10 cellular contexts compared by ENCODE assay signal in the genomic region with DNA sequence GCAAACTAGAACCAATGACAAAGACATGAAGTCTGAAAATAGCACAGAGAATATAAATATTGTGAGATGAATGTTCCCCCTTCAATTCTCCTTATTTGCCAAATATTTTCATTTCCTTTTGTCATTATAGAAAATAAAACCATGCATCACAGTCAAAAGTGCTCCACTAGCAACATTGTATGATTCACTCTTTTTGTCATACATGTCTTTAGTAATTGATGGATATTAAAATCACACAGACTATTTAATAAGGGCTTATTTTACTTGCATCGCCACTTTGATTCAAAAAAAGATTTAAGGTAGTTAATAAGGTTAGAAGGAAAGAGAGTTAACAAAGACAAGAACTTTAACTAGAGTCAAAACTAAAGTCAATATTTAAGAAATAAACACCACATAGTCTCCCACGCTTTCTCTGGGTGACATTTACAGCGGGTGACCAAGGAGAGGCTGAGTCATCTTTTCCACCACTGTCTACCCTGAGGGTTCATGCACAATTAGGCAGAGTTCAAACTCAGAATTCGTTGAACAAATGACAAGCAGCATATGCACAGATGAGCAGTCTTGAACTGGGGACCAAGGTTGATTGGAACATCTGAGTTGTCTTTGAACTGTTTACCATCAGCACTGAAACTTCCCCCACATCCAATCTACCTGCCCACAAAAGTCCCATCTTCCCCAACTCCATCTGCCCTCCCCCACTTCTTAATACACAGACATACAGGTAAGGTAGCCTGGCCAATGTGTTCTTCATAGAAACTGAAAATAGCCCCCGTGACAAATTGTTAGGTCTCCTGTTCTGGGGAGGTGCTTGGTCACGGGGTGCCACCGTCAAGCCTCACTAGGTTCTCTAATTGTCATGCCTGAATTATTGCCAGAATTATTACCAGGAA. TPM values are rescaled to one million over a fixed set of nuclear protein-coding genes. Genes with fewer than 3 reads are reported as not detected.
DNase-seq lines count a peak whose midpoint lies in the region; ATAC-seq, FAIRE-seq and TF ChIP-seq lines count a peak whose summit lies in the region.
"Had no signal": no experiment of that assay in that cellular context is flagged by ENCODE, and none has a peak within 500 bp of the region (broad histone marks: within the 10 kb centered on the region; RNA-seq: fewer than 3 reads in every experiment).

No MANE protein-coding gene starts in this region.

- ATAC-seq in GM18861 (IDR thresholded peaks at IDR 0.05; ENCODE audit: unreplicated experiment) (peak; percentile 98), HG02623 (IDR thresholded peaks at IDR 0.05; ENCODE audit: unreplicated experiment) (peak; percentile 96), HepG2 (no peak)

- no peak overlapping the region for H3K4me3 ChIP-seq in HepG2 (replicated peaks in 1 of 3; ENCODE audit: insufficient read depth in 1 of 3, low read depth in 2 of 3, low read length in 3 of 3)
- H3K4me3 ChIP-seq in HAP-1 = no peak overlapping the region

- H2AFZ ChIP-seq in HepG2 (ENCODE audit: low read length) = no peak overlapping the region

- H3K36me3 ChIP-seq in HepG2 (replicated peaks in 1 of 2; ENCODE audit: control insufficient read depth in 1 of 2, insufficient read depth in 2 of 2, low read length in 2 of 2) (no peaks in the 10 kb centered on the region), HAP-1 (replicated peaks) (no peaks in the 10 kb centered on the region)

- BruUV-seq in HepG2 (replicated peaks; lab: Mats Ljungman, UMichigan) = no TSS peak

- in situ Hi-C loops in HepG2 (cut with HindIII; ENCODE audit: extremely low pct_ligation_motif_present, low pct_unique_long_range_greater_than_20kb) (no loop called here), HAP-1 (cut with MboI; ENCODE audit: low sequenced_read_pairs) (no loop called here)

- no peak overlapping the region for H3K9ac ChIP-seq in HepG2 (ENCODE audit: insufficient read depth, low read depth, low read length)

- H3K27ac ChIP-seq in HepG2 (ENCODE audit: extremely low read length, insufficient read depth, low read length) = no peak overlapping the region

- FAIRE-seq in HepG2 (lab: Jason Lieb, UNC) = no peak
- FAIRE-seq: endothelial cell of umbilical vein had no signal

- intact Hi-C loops in HepG2 (cut with micrococcal nuclease; ENCODE audit: unreplicated experiment) = no loop called here

- no peak for TF ChIP-seq CTCF in HepG2 (CRISPR knock-in tag; IDR thresholded peaks at IDR 0.05)

- DNase-seq in SHP77 treated with DMSO at 0.1 percent for 48 hours (lab: John Stamatoyannopoulos, UW) (peak; percentile 17), HepG2 (ENCODE audit: low spot score) (no peak), NCI-H1694 treated with DMSO at 0.1 percent for 48 hours (lab: John Stamatoyannopoulos, UW) (no peak), SW 1271 (lab: John Stamatoyannopoulos, UW) (no peak), NCI-H2029 treated with DMSO at 0.1 percent for 48 hours (lab: John Stamatoyannopoulos, UW) (no peak), HAP-1 (ENCODE audit: low spot score in 2 of 2) (no peak)
- DNase-seq: IMR-90 had no signal

- no peak for TF ChIP-seq RAD21 in HepG2 (CRISPR knock-in tag; IDR thresholded peaks at IDR 0.05)

- no peaks in the 10 kb centered on the region for H4K20me1 ChIP-seq in HepG2 (ENCODE audit: insufficient read depth, low read length)

- TF ChIP-seq EP300 in HepG2 (IDR thresholded peaks at IDR 0.05; ENCODE audit: low read depth in 2 of 2, low read length in 2 of 2) = no peak
- TF ChIP-seq EP300 in HepG2 (CRISPR knock-in tag; IDR thresholded peaks at IDR 0.05; ENCODE audit: borderline replicate concordance) = no peak

- H3K4me2 ChIP-seq in HepG2 (ENCODE audit: low read depth, low read length) = no peak overlapping the region

- POLR2A ChIA-PET in HepG2 (lab: Yijun Ruan, JAX) = no interaction called here

- 22% methylated on average over 6 of the region's 7 CpGs for WGBS in HepG2 (ENCODE audit: low lambda C conversion rate)

- H3K4me1 ChIP-seq in HepG2 (ENCODE audit: insufficient read depth, low read length) (peaks cover 8% of the 10 kb centered on the region; the same call in 1 of the 2 replicates), HAP-1 (no peaks in the 10 kb centered on the region)

- H3K9me3 ChIP-seq in HepG2 (ENCODE audit: low read length) = no peaks in the 10 kb centered on the region
- no peaks in the 10 kb centered on the region for H3K9me3 ChIP-seq in HAP-1

- H3K27me3 ChIP-seq in HepG2 (ENCODE audit: control insufficient read depth in 1 of 2, insufficient read depth in 2 of 2, low read length in 2 of 2) = 0 out of 5 replicates have a peak, but pooled peaks cover 0 to 3% of the 10 kb centered on the region in 2 experiments
- H3K27me3 ChIP-seq in HAP-1 (ENCODE audit: low read depth) = no peaks in the 10 kb centered on the region

- CTCF ChIA-PET in HepG2 (lab: Yijun Ruan, JAX; ENCODE audit: low intra/inter-chr PET ratio, low total read pairs) = no interaction called here

- no peaks in the 10 kb centered on the region for H3K79me2 ChIP-seq in HepG2 (ENCODE audit: insufficient read depth, low read length)

- no peak for TF ChIP-seq POLR2A in HepG2 (IDR thresholded peaks at IDR 0.05; ENCODE audit: insufficient read depth in 1 of 2, low read depth in 2 of 2, low read length in 2 of 2)

TF ChIP-seq in HepG2, 621 proteins besides CTCF, POLR2A, EP300 and RAD21:
- no peak for TF ChIP-seq TGIF2 (CRISPR knock-in tag; IDR thresholded peaks at IDR 0.05)
- peak; percentile 56 for TF ChIP-seq FOSL2 (CRISPR knock-in tag; IDR thresholded peaks at IDR 0.05)

RNA-seq across cellular contexts. Expression of gene C7orf25, which starts 42.5 kb away (rescaled TPM):
- total RNA-seq in HepG2 (2016; rRNA removed; fragmentation: Illumina TruSeq; extraction: Trizol) = 1.1 and 1.3 TPM in 2 replicates
- total RNA-seq in HepG2 (2016; cell fraction: cytosol; rRNA removed; fragmentation: Illumina TruSeq; extraction: Trizol; ENCODE audit: low read depth) = 0.51 and 0.97 TPM in 2 replicates
- total RNA-seq in HepG2 (2016; cell fraction: insoluble cytoplasmic fraction; rRNA removed; fragmentation: Illumina TruSeq; extraction: Trizol) = 1.2 and 2.0 TPM in 2 replicates
- total RNA-seq in HepG2 (2016; cell fraction: membrane; rRNA removed; fragmentation: Illumina TruSeq; extraction: Trizol) = 1.1 and 1.8 TPM in 2 replicates
- total RNA-seq in HepG2 (2016; cell fraction: nucleus; rRNA removed; fragmentation: Illumina TruSeq; extraction: Trizol) = 3.3 and 4.3 TPM in 2 replicates
- 0.37 and 0.68 TPM in 2 replicates for polyA plus RNA-seq in HepG2 (2011; rRNA removed)
- polyA plus RNA-seq in HepG2 (2011; cell fraction: cytosol; rRNA removed) = 0.25 and 0.97 TPM in 2 replicates
- 0.48 and 0.66 TPM in 2 replicates for polyA plus RNA-seq in HepG2 (2011; cell fraction: nucleus; rRNA removed)
- polyA plus RNA-seq in HepG2 (2012) = 0.54 and 1.2 TPM in 2 replicates
- 0.60 and 0.75 TPM in 2 replicates for polyA plus RNA-seq in HepG2 (2016; cell fraction: cytosol; fragmentation: Illumina TruSeq; extraction: Trizol; ENCODE audit: low read depth)
- 1.4 and 1.5 TPM in 2 replicates for polyA plus RNA-seq in HepG2 (2016; cell fraction: insoluble cytoplasmic fraction; fragmentation: Illumina TruSeq; extraction: Trizol; ENCODE audit: low read depth)
- polyA plus RNA-seq in HepG2 (2016; cell fraction: membrane; fragmentation: Illumina TruSeq; extraction: Trizol; ENCODE audit: low read depth) = 0.36 and 0.58 TPM in 2 replicates
- 2.2 and 3.3 TPM in 2 replicates for polyA plus RNA-seq in HepG2 (2016; cell fraction: nucleus; fragmentation: Illumina TruSeq; extraction: Trizol; ENCODE audit: insufficient read depth, low read depth)
- polyA minus RNA-seq in HepG2 (2011; rRNA and poly(A)+ RNA removed; ENCODE audit: low replicate concordance) = 0.76 and 2.8 TPM in 2 replicates
- polyA minus RNA-seq in HepG2 (2011; cell fraction: cytosol; rRNA and poly(A)+ RNA removed) = 0.99 TPM in 1 of 2 replicates, not detected in the other
- 7.0 and 9.9 TPM in 2 replicates for polyA minus RNA-seq in HepG2 (2011; cell fraction: nucleus; rRNA and poly(A)+ RNA removed)
